Comparison of ENCODE assay signal across 10 cellular contexts in genomic region chr2:218885981-218886447, GRCh38. TPM values are rescaled to one million over a fixed set of nuclear protein-coding genes. Genes with fewer than 3 reads are reported as not detected.
DNase-seq lines count a peak whose midpoint lies in the region; ATAC-seq and TF ChIP-seq lines count a peak whose summit lies in the region.
"Had no signal": no experiment of that assay in that cellular context is flagged by ENCODE, and none has a peak within 500 bp of the region (broad histone marks: within the 10 kb centered on the region; RNA-seq: fewer than 3 reads in every experiment).

No MANE protein-coding gene starts in this region.

- H2AFZ ChIP-seq in KMS-11 (ENCODE audit: low read depth) = no peak overlapping the region

- TF ChIP-seq CTCF in KMS-11 (conservative IDR thresholded peaks at IDR 0.05; ENCODE audit: low read depth, low read length) (no peak), vagina (IDR thresholded peaks at IDR 0.05) (no peak)

- no peaks in the 10 kb centered on the region for H3K9me3 Mint-ChIP-seq in stimulated activated naive B cell treated with anti-CD40 and anti-IgM and Interleukin-4, amounts not matched to agents 10 μg/mL and 1 μg/mL and 100 μg/mL, for 72 hours
- no peaks in the 10 kb centered on the region for H3K9me3 Mint-ChIP-seq in activated CD4-positive, alpha-beta memory T cell treated with anti-CD3 and anti-CD28 coated beads for 36 hours

- CTCF ChIA-PET in activated CD4-positive, alpha-beta memory T cell treated with anti-CD3 and anti-CD28 coated beads for 36 hours (lab: Charles Lee) = interaction anchor here (22.4 to 22.6 kb wide), 2 partner anchors 7 to 9 kb away, joined by 1400 read pairs; partner anchors contain the start of gene WNT10A

- H3K36me3 ChIP-seq in KMS-11 (ENCODE audit: insufficient read depth) (no peaks in the 10 kb centered on the region), vagina (no peaks in the 10 kb centered on the region)

- no peak overlapping the region for H3K4me3 Mint-ChIP-seq in stimulated activated naive B cell treated with anti-CD40 and anti-IgM and Interleukin-4, amounts not matched to agents 10 μg/mL and 1 μg/mL and 100 μg/mL, for 72 hours
- H3K4me3 Mint-ChIP-seq in activated CD4-positive, alpha-beta memory T cell treated with anti-CD3 and anti-CD28 coated beads for 36 hours = no peak overlapping the region

- H3K27me3 Mint-ChIP-seq in stimulated activated naive B cell treated with anti-CD40 and anti-IgM and Interleukin-4, amounts not matched to agents 10 μg/mL and 1 μg/mL and 100 μg/mL, for 72 hours = peaks cover 0 to 4% of the 10 kb centered on the region in 2 donors
- H3K27me3 Mint-ChIP-seq in activated CD4-positive, alpha-beta memory T cell treated with anti-CD3 and anti-CD28 coated beads for 36 hours = peaks cover 3% of the 10 kb centered on the region

- no peaks in the 10 kb centered on the region for H3K9me3 ChIP-seq in vagina

- intact Hi-C loops in activated CD4-positive, alpha-beta memory T cell treated with anti-CD3 and anti-CD28 coated beads for 36 hours (cut with micrococcal nuclease) = no loop called here
- intact Hi-C loops in vagina (cut with DNase I) = no loop called here

- ATAC-seq in activated CD4-positive, CD25-positive, alpha-beta regulatory T cell treated with anti-CD3 and anti-CD28 coated beads, Interleukin-2, amount 50 U/mL, for 24 hours = peak; percentile 13 to 17
- peak; percentile 53 for ATAC-seq in HG02623 (IDR thresholded peaks at IDR 0.05; ENCODE audit: unreplicated experiment)
- ATAC-seq in stimulated activated naive B cell treated with anti-CD40 and anti-IgM and Interleukin-4, amounts not matched to agents 10 μg/mL and 1 μg/mL and 100 μg/mL, for 72 hours (replicated peaks) = peak; percentile 63 to 68

- H3K27me3 ChIP-seq in KMS-11 (ENCODE audit: insufficient read depth, low read depth) = no peaks in the 10 kb centered on the region
- no peaks in the 10 kb centered on the region for H3K27me3 ChIP-seq in vagina

- POLR2A ChIA-PET in activated CD4-positive, alpha-beta memory T cell treated with anti-CD3 and anti-CD28 coated beads for 36 hours (lab: Charles Lee) = interaction anchor here (0.8 to 14.2 kb wide), 3 partner anchors 9 to 23 kb away, joined by 3 to 215 read pairs (median 4); no protein-coding TSS in a partner anchor

- DNase-seq in activated CD4-positive, CD25-positive, alpha-beta regulatory T cell (lab: John Stamatoyannopoulos, UW) = no peak
- DNase-seq in stimulated activated naive B cell treated with anti-CD40 and anti-IgM and Interleukin-4, amounts not matched to agents 10 μg/mL and 1 μg/mL and 100 μg/mL, for 72 hours = no peak
- DNase-seq in MV-4-11 (lab: John Stamatoyannopoulos, UW) (no peak), vagina (ENCODE audit: extremely low spot score in 2 of 2) (no peak)
- no peak for DNase-seq in activated CD4-positive, alpha-beta memory T cell treated with anti-CD3 and anti-CD28 coated beads for 36 hours

- H3K4me1 ChIP-seq in KMS-11 (ENCODE audit: low read depth, poor library complexity, severe bottlenecking) (peaks cover 82% of the 10 kb centered on the region), vagina (peaks cover 41% of the 10 kb centered on the region)

- H3K4me1 Mint-ChIP-seq in stimulated activated naive B cell treated with anti-CD40 and anti-IgM and Interleukin-4, amounts not matched to agents 10 μg/mL and 1 μg/mL and 100 μg/mL, for 72 hours = peaks cover 43 to 64% of the 10 kb centered on the region in 2 donors
- H3K4me1 Mint-ChIP-seq in activated CD4-positive, alpha-beta memory T cell treated with anti-CD3 and anti-CD28 coated beads for 36 hours (ENCODE audit: low read depth) = peaks cover 39% of the 10 kb centered on the region

- H3K79me2 ChIP-seq in KMS-11 (ENCODE audit: insufficient read depth, low read depth) = peaks cover 37% of the 10 kb centered on the region

- H3K4me2 ChIP-seq in KMS-11 = peak overlapping the region; percentile 88

- no peak for TF ChIP-seq POLR2A in vagina (IDR thresholded peaks at IDR 0.05)

- peak overlapping the region; percentile 49 for H3K27ac Mint-ChIP-seq in stimulated activated naive B cell treated with anti-CD40 and anti-IgM and Interleukin-4, amounts not matched to agents 10 μg/mL and 1 μg/mL and 100 μg/mL, for 72 hours
- H3K27ac Mint-ChIP-seq in activated CD4-positive, alpha-beta memory T cell treated with anti-CD3 and anti-CD28 coated beads for 36 hours = no peak overlapping the region

- H3K36me3 Mint-ChIP-seq in stimulated activated naive B cell treated with anti-CD40 and anti-IgM and Interleukin-4, amounts not matched to agents 10 μg/mL and 1 μg/mL and 100 μg/mL, for 72 hours = peaks cover 0 to 1% of the 10 kb centered on the region in 2 donors
- H3K36me3 Mint-ChIP-seq in activated CD4-positive, alpha-beta memory T cell treated with anti-CD3 and anti-CD28 coated beads for 36 hours = no peaks in the 10 kb centered on the region

- H3K4me3 ChIP-seq in KMS-11 (IDR thresholded peaks at IDR 0.05; ENCODE audit: insufficient read depth, low read depth, low read length) (no peak overlapping the region), vagina (no peak overlapping the region)

- H3K9ac ChIP-seq in KMS-11 = no peak overlapping the region

- H4K20me1 ChIP-seq in KMS-11 (ENCODE audit: insufficient read depth) = no peaks in the 10 kb centered on the region

- peak overlapping the region; percentile 46; the same call in 1 of the 2 replicates for H3K27ac ChIP-seq in KMS-11
- H3K27ac ChIP-seq in vagina = no peak overlapping the region

RNA-seq across cellular contexts. Expression of gene WNT10A, which starts 5.4 kb away (rescaled TPM):
- total RNA-seq in activated CD4-positive, alpha-beta memory T cell treated with anti-CD3 and anti-CD28 coated beads for 36 hours = 1 to 10 TPM; 5.0 to 5.2 TPM
- 2.5 TPM for total RNA-seq in vagina
- total RNA-seq: aorta, mesenteric fat pad had no signal

RNA-seq across cellular contexts. Expression of gene WNT6, which starts 26.4 kb away (rescaled TPM):
- total RNA-seq in activated CD4-positive, alpha-beta memory T cell treated with anti-CD3 and anti-CD28 coated beads for 36 hours = under 1 TPM; 0.31 to 0.40 TPM
- 2.0 TPM for total RNA-seq in vagina

RNA-seq across cellular contexts. Expression of gene PRKAG3, which starts 54.4 kb away (rescaled TPM):
- total RNA-seq in activated CD4-positive, alpha-beta memory T cell treated with anti-CD3 and anti-CD28 coated beads for 36 hours = not detected
- total RNA-seq in vagina = not detected
- total RNA-seq: mesenteric fat pad had no signal

Comparison
In these comparisons a context has a peak if more than half of its experiments do, and no peak if none do; other contexts are left out.
1. ATAC-seq: peak in every context shown above with its lines; median percentile 66 in stimulated activated naive B cell treated with anti-CD40 and anti-IgM and Interleukin-4, amounts not matched to agents 10 μg/mL and 1 μg/mL and 100 μg/mL, for 72 hours; 53 in HG02623; 15 in activated CD4-positive, CD25-positive, alpha-beta regulatory T cell treated with anti-CD3 and anti-CD28 coated beads, Interleukin-2, amount 50 U/mL, for 24 hours.